17 cellular contexts compared by ENCODE assay signal in the genomic region with DNA sequence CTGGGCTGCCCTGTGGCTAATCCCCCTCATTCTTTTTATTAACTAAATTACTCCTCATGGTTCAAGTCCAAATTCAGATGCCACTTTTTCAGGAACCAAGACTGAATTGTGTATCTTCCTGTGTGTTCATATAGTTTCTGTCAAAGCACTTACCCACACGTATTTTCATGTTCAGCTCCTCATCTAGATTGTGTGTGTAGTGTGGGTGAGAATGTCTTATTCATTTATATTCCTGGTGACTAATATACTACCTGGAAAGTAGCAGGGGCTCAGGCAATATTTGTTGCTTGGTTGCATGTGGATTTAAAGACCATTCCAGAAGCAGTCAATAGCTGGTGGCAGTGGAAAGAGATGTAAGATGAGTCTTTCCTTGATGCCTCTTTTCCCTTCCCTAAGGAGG.
"Had no signal": no experiment of that assay in that cellular context is flagged by ENCODE, and none has a peak within 500 bp of the region (broad histone marks: within the 10 kb centered on the region; RNA-seq: fewer than 3 reads in every experiment).

No MANE protein-coding gene starts in this region.

- H3K27me3 ChIP-seq: foreskin keratinocyte, sigmoid colon, tibial artery had no signal

- DNase-seq: activated effector memory CD4-positive, alpha-beta T cell treated with anti-CD3 and anti-CD28 coated beads, Interleukin-2, amount 50 U/mL, for 16 hours; activated naive CD8-positive, alpha-beta T cell treated with anti-CD3 and anti-CD28 coated beads, Interleukin-2, amount 10 ng/mL, durations not matched to agents 7 days and 5 days; amygdala; foreskin keratinocyte; hippocampal formation; left cardiac atrium; mesendoderm; nucleus accumbens; sigmoid colon; stimulated activated CD4-positive, alpha-beta T cell treated with anti-CD3 and anti-CD28 coated beads, Interleukin-4, amount 100 ng/mL, for 24 hours; stimulated activated naive CD4-positive, alpha-beta T cell; substantia nigra; T-helper 1 cell; T1000; tibial artery had no signal

- H3K4me3 Mint-ChIP-seq: activated naive CD8-positive, alpha-beta T cell treated with anti-CD3 and anti-CD28 coated beads, Interleukin-2, amount 10 ng/mL, durations not matched to agents 7 days and 5 days; nephron had no signal

- H3K4me3 ChIP-seq: sigmoid colon, tibial artery had no signal

- H3K4me1 ChIP-seq: foreskin keratinocyte, sigmoid colon, tibial artery had no signal

- H3K27me3 Mint-ChIP-seq: activated naive CD8-positive, alpha-beta T cell treated with anti-CD3 and anti-CD28 coated beads, Interleukin-2, amount 10 ng/mL, durations not matched to agents 7 days and 5 days had no signal

- H3K27ac Mint-ChIP-seq: activated naive CD8-positive, alpha-beta T cell treated with anti-CD3 and anti-CD28 coated beads, Interleukin-2, amount 10 ng/mL, durations not matched to agents 7 days and 5 days; nephron had no signal

- H3K9me3 Mint-ChIP-seq: activated naive CD8-positive, alpha-beta T cell treated with anti-CD3 and anti-CD28 coated beads, Interleukin-2, amount 10 ng/mL, durations not matched to agents 7 days and 5 days; nephron had no signal

- H3K27ac ChIP-seq: foreskin keratinocyte, sigmoid colon, tibial artery had no signal

- ATAC-seq: activated CD4-positive, CD25-positive, alpha-beta regulatory T cell treated with anti-CD3 and anti-CD28 coated beads, Interleukin-2, amount 50 U/mL, for 24 hours; foreskin keratinocyte had no signal

- H3K4me1 Mint-ChIP-seq: activated naive CD8-positive, alpha-beta T cell treated with anti-CD3 and anti-CD28 coated beads, Interleukin-2, amount 10 ng/mL, durations not matched to agents 7 days and 5 days; nephron had no signal
